In genomic region chr22:35301370-35301874, GRCh38 we compare ENCODE assay signal across 8 cellular contexts. TPM values are rescaled to one million over a fixed set of nuclear protein-coding genes. Genes with fewer than 3 reads are reported as not detected.
A peak's percentile ranks its signal among the peaks of the same experiment; 100 is the strongest.
DNase-seq lines count a peak whose midpoint lies in the region; ATAC-seq and TF ChIP-seq lines count a peak whose summit lies in the region.

No MANE protein-coding gene starts in this region.

- H3K56ac ChIP-seq in IMR-90 (ENCODE audit: extremely low read depth, insufficient read depth, low read length), result peak overlapping the region; percentile 47

- H2BK20ac ChIP-seq in IMR-90 (ENCODE audit: low read depth, low read length), result peak overlapping the region; percentile 26

- in situ Hi-C loops in IMR-90 (cut with MboI; ENCODE audit: low sequenced_read_pairs), result loop anchor here (25.0 kb wide), 1 partner anchor 1211 kb away; the partner anchor contains the start of gene FOXRED2

- DNase-seq in AG09309 (ENCODE audit: low read depth) (peak; percentile 100), IMR-90 (peak; percentile 96), amniotic epithelial cell (ENCODE audit: low read depth) (peak; percentile 99), NCI-H1417 (lab: John Stamatoyannopoulos, UW) (no peak)

- H3K9me3 ChIP-seq in IMR-90 (ENCODE audit: control insufficient read depth, insufficient read depth, low read length), result no peaks in the 10 kb centered on the region
- H3K9me3 ChIP-seq in liver (ENCODE audit: control insufficient read depth in 4 of 4, low read length in 3 of 4), result no peaks in the 10 kb centered on the region

- H3K27ac ChIP-seq in IMR-90 (ENCODE audit: insufficient read depth, low read length) (peak overlapping the region; percentile 81), liver (ENCODE audit: low read depth in 1 of 2, low read length in 2 of 2) (peak overlapping the region; percentile 98 to 99)

- H2AK9ac ChIP-seq in IMR-90 (replicated peaks; ENCODE audit: low read depth, low read length, poor library complexity), result peak overlapping the region; percentile 58

- no peak for TF ChIP-seq RAD21 in IMR-90 (IDR thresholded peaks at IDR 0.05; ENCODE audit: low read length)
- peak in 1 of 2 donors; percentile 35 for TF ChIP-seq RAD21 in liver (IDR thresholded peaks at IDR 0.05)

- dilution Hi-C loops in IMR-90 (cut with HindIII; ENCODE audit: low sequenced_read_pairs, unreplicated experiment), result no loop called here

- H4K20me1 ChIP-seq in IMR-90 (ENCODE audit: insufficient read depth, low read length), result peaks cover 17% of the 10 kb centered on the region; the same call in 1 of the 2 replicates

- peak overlapping the region; percentile 91 for H3K4ac ChIP-seq in IMR-90 (ENCODE audit: low read depth, low read length)

- CTCF ChIA-PET in IMR-90 (lab: Yijun Ruan, JAX), result no interaction called here

- TF ChIP-seq POLR2A in IMR-90 (IDR thresholded peaks at IDR 0.05; ENCODE audit: low read depth, low read length), result peak; percentile 78

- H3K36me3 ChIP-seq in IMR-90 (ENCODE audit: control insufficient read depth, insufficient read depth, low read length), result peaks cover 7% of the 10 kb centered on the region; the same call in 1 of the 2 replicates
- H3K36me3 ChIP-seq in liver (ENCODE audit: control insufficient read depth in 4 of 4, insufficient read depth in 3 of 4, low read depth in 1 of 4, low read length in 3 of 4), result no peaks in the 10 kb centered on the region

- intact Hi-C loops in IMR-90 (cut with micrococcal nuclease), result no loop called here

- H3K18ac ChIP-seq in IMR-90 (ENCODE audit: low read depth, low read length), result peak overlapping the region; percentile 77

- 24% methylated on average over 8 of the region's 17 CpGs; no CpG with 5 or more reads in 1 of the 2 experiments for WGBS in IMR-90 (ENCODE audit: extremely low coverage in 2 of 2, insufficient read length in 1 of 2), 2 experiments
- 27% methylated on average over 17 of the region's 17 CpGs for WGBS in liver

- peak overlapping the region; percentile 19; the same call in 1 of the 2 replicates for H3K9ac ChIP-seq in IMR-90 (ENCODE audit: low read depth, low read length)
- H3K9ac ChIP-seq in liver (ENCODE audit: low read depth in 1 of 2, low read length in 2 of 2), result peak overlapping the region; percentile 2 to 64

- H2BK5ac ChIP-seq in IMR-90 (ENCODE audit: low read depth, low read length, poor library complexity, severe bottlenecking), result peak overlapping the region; percentile 78

- TF ChIP-seq CTCF in AG09309 (IDR thresholded peaks at IDR 0.05; ENCODE audit: control insufficient read depth, insufficient read depth, low read depth, low read length, missing control alignments) (no peak), IMR-90 (conservative IDR thresholded peaks at IDR 0.05; ENCODE audit: low read depth, low read length) (no peak), liver (IDR thresholded peaks at IDR 0.05; ENCODE audit: low read depth, low read length, missing input control) (no peak)

- peaks cover 11 to 59% of the 10 kb centered on the region in 2 experiments for H3K79me1 ChIP-seq in IMR-90 (ENCODE audit: low read depth in 1 of 2, low read length in 2 of 2)

- peak overlapping the region; percentile 86 to 91; a peak in 3 of 4 replicates for H4K8ac ChIP-seq in IMR-90 (ENCODE audit: low read depth in 2 of 2, low read length in 2 of 2)

- peak overlapping the region; percentile 86 for H3K4me2 ChIP-seq in IMR-90 (ENCODE audit: low read depth, low read length)

- ATAC-seq in IMR-90 (ENCODE audit: low read depth) (peak; percentile 6), GM18873 (IDR thresholded peaks at IDR 0.05; ENCODE audit: low FRiP score, unreplicated experiment) (no peak), HG03108 (IDR thresholded peaks at IDR 0.05; ENCODE audit: unreplicated experiment) (no peak), GM18517 (IDR thresholded peaks at IDR 0.05; ENCODE audit: unreplicated experiment) (no peak)

- H3K23ac ChIP-seq in IMR-90 (ENCODE audit: low read depth, low read length), result peak overlapping the region; percentile 89; the same call in 1 of the 2 replicates

- POLR2A ChIA-PET in IMR-90 (lab: Charles Lee; ENCODE audit: unreplicated experiment), result no interaction called here

- BruUV-seq in IMR-90 (replicated peaks; lab: Mats Ljungman, UMichigan), result no TSS peak

- H3K9me1 ChIP-seq in IMR-90 (ENCODE audit: insufficient read depth, low read length), result peaks cover 24% of the 10 kb centered on the region

- peak overlapping the region; percentile 95 for H2AK5ac ChIP-seq in IMR-90 (ENCODE audit: low read depth, low read length)

- H3K4me3 ChIP-seq in AG09309 (ENCODE audit: control insufficient read depth, low read depth, low read length), result peak overlapping the region; percentile 66
- peak overlapping the region; percentile 10; the same call in 1 of the 2 replicates for H3K4me3 ChIP-seq in IMR-90 (ENCODE audit: insufficient read depth, low read depth, low read length)
- H3K4me3 ChIP-seq in liver (ENCODE audit: low read depth in 1 of 3, low read length in 3 of 3), result peak overlapping the region in 2 of 3 donors; percentile 56 to 81

- peak overlapping the region; percentile 52; the same call in 2 of the 3 replicates for H2BK15ac ChIP-seq in IMR-90 (ENCODE audit: low read depth, low read length)

- H3K4me1 ChIP-seq in IMR-90 (ENCODE audit: control insufficient read depth, insufficient read depth, low read length) (peaks cover 14% of the 10 kb centered on the region), liver (ENCODE audit: control insufficient read depth in 4 of 4, insufficient read depth in 4 of 4, low read length in 3 of 4) (peaks cover 0 to 32% (median 19%) of the 10 kb centered on the region in 4 donors)

- H4K91ac ChIP-seq in IMR-90 (ENCODE audit: insufficient read depth, low read depth, low read length), result peak overlapping the region; percentile 67

- no peaks in the 10 kb centered on the region for H3K27me3 ChIP-seq in IMR-90 (ENCODE audit: control insufficient read depth, insufficient read depth, low read length)
- no peaks in the 10 kb centered on the region for H3K27me3 ChIP-seq in liver (ENCODE audit: control insufficient read depth in 4 of 4, insufficient read depth in 4 of 4, low read length in 3 of 4)

- peak overlapping the region; percentile 88 for H3K14ac ChIP-seq in IMR-90 (replicated peaks; ENCODE audit: low read depth, low read length)

- H2AFZ ChIP-seq in IMR-90 (replicated peaks; ENCODE audit: low read length, poor library complexity), result peak overlapping the region; percentile 67

- H4K5ac ChIP-seq in IMR-90 (ENCODE audit: low read depth, low read length), result peak overlapping the region; percentile 72

- H2BK120ac ChIP-seq in IMR-90 (ENCODE audit: low read depth, low read length), result peak overlapping the region; percentile 85; the same call in 1 of the 2 replicates

TF ChIP-seq in IMR-90, 13 proteins besides CTCF, POLR2A, EP300 and RAD21 (continues in another document):
- TF ChIP-seq BHLHE40 (IDR thresholded peaks at IDR 0.05; ENCODE audit: low read depth, low read length), result no peak
- no peak for TF ChIP-seq ELK1 (IDR thresholded peaks at IDR 0.05; ENCODE audit: borderline replicate concordance, low read depth, low read length)
- peak; percentile 57 for TF ChIP-seq FOS (IDR thresholded peaks at IDR 0.05; ENCODE audit: low read depth, low read length)
- no peak for TF ChIP-seq MAFK (IDR thresholded peaks at IDR 0.05; ENCODE audit: low read depth, low read length)
- TF ChIP-seq MXI1 (IDR thresholded peaks at IDR 0.05; ENCODE audit: borderline replicate concordance, low read depth, low read length), result no peak
- no peak for TF ChIP-seq SMC3 (IDR thresholded peaks at IDR 0.05; ENCODE audit: low read depth, low read length)
- TF ChIP-seq CHD1 (IDR thresholded peaks at IDR 0.05; ENCODE audit: low read depth, low read length), result no peak
- no peak for TF ChIP-seq NFE2L2 (IDR thresholded peaks at IDR 0.05; ENCODE audit: low read depth, low read length)

TF ChIP-seq in liver, 16 proteins besides CTCF, POLR2A, EP300 and RAD21 (continues in another document):
- TF ChIP-seq JUND (IDR thresholded peaks at IDR 0.05) (peak; percentile 99), FOXA2 (IDR thresholded peaks at IDR 0.05) (peak; percentile 31), ZBTB33 (IDR thresholded peaks at IDR 0.05) (peak; percentile 83), EGR1 (IDR thresholded peaks at IDR 0.05; ENCODE audit: low read depth in 2 of 2) (peak; percentile 66 to 95)

RNA-seq across cellular contexts. Expression of gene TOM1, which starts 1.7 kb away (rescaled TPM):
- total RNA-seq in IMR-90 (2012; rRNA removed) (38.0 and 39.4 TPM in 2 replicates), liver (10 to 100 TPM; 17.9 to 53.0 TPM)
- polyA plus RNA-seq in IMR-90 (2012; rRNA removed) (46.4 and 48.5 TPM in 2 replicates), liver (10 to 100 TPM; 49.7 to 51.3 TPM)
- 66.1 and 71.8 TPM in 2 replicates for polyA plus RNA-seq in IMR-90 (2012; cell fraction: cytosol; rRNA removed)
- 54.4 and 68.2 TPM in 2 replicates for polyA plus RNA-seq in IMR-90 (2012; cell fraction: nucleus; rRNA removed; ENCODE audit: low replicate concordance)

RNA-seq across cellular contexts. Expression of gene HMGXB4, which starts 44.1 kb away (rescaled TPM):
- 11.8 and 17.2 TPM in 2 replicates for total RNA-seq in IMR-90 (2012; rRNA removed)
- 16.5 and 18.5 TPM in 2 replicates for polyA plus RNA-seq in IMR-90 (2012; rRNA removed)
- polyA plus RNA-seq in IMR-90 (2012; cell fraction: cytosol; rRNA removed), result 3.6 and 5.8 TPM in 2 replicates
- polyA plus RNA-seq in IMR-90 (2012; cell fraction: nucleus; rRNA removed; ENCODE audit: low replicate concordance), result 4.5 and 21.8 TPM in 2 replicates
- total RNA-seq in liver, result 1 to 10 TPM; 8.0 to 9.9 TPM
- 1 to 10 TPM; 4.0 to 6.9 TPM for polyA plus RNA-seq in liver

Comparison
In these comparisons a context has a peak if more than half of its experiments do, and no peak if none do; other contexts are left out.
1. DNase-seq: peak in AG09309 (single experiment), IMR-90 (single experiment) and amniotic epithelial cell (single experiment); none in NCI-H1417 (0 of 3).
2. H3K4me3 ChIP-seq: peak in every context shown above with its lines; median percentile 68 in liver; 66 in AG09309; 10 in IMR-90.